Comparison of ENCODE assay signal across 20 cellular contexts in the genomic region with DNA sequence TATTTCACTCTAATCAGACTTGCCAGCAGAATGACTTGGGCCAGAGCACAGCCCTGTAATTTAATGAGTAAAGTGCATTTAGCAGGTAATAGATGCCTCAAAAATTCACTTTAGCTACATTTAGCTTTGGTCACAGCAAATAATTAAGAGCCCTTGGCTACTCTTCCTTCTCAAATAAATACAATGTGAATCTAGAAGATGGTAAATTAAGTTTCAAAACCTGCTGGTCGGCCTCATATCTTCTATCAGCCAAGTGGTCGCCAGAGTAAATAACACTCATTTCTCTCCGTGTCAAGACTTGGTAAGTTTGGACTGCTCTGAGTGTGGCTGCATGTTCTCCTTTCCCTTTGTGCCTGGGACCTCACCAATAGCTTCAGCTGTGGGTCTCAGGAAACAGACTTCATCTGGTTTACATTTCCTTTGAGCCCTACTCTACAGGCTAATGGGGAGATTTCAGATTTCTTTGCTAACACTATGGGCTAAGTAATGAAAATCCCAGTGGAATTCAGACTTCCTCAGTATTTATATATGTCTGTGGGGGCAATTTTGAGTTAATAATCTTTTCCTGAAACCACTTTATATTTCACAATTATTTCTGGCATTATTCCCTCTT.
A peak's percentile ranks its signal among the peaks of the same experiment; 100 is the strongest.
DNase-seq lines count a peak whose midpoint lies in the region; ATAC-seq and TF ChIP-seq lines count a peak whose summit lies in the region.
"Had no signal": no experiment of that assay in that cellular context is flagged by ENCODE, and none has a peak within 500 bp of the region (broad histone marks: within the 10 kb centered on the region; RNA-seq: fewer than 3 reads in every experiment).

No MANE protein-coding gene starts in this region.

- TF ChIP-seq CTCF in BE2C (IDR thresholded peaks at IDR 0.05; ENCODE audit: low read depth, low read length) (no peak), hepatocyte (IDR thresholded peaks at IDR 0.05; ENCODE audit: poor library complexity) (no peak), nephron progenitor cell (IDR thresholded peaks at IDR 0.05) (no peak)

- H3K4me3 ChIP-seq in BE2C (ENCODE audit: low read depth, low read length) (no peak overlapping the region), SK-N-MC (peak overlapping the region; percentile 45), hepatocyte (no peak overlapping the region)
- H3K4me3 ChIP-seq: GM12878, HAP-1 had no signal

- H3K27me3 ChIP-seq in BE2C (no peaks in the 10 kb centered on the region), hepatocyte (no peaks in the 10 kb centered on the region)

- no peak overlapping the region for H2AFZ ChIP-seq in hepatocyte

- H3K9me3 Mint-ChIP-seq in nephron progenitor cell: no peaks in the 10 kb centered on the region
- H3K9me3 Mint-ChIP-seq: IgD-negative memory B cell had no signal

- DNase-seq in BE2C (peak; percentile 6), SK-N-MC (ENCODE audit: low read depth, low spot score) (peak; percentile 84), hepatocyte (ENCODE audit: low spot score) (no peak), nephron progenitor cell (no peak), D341Med (ENCODE audit: low spot score) (no peak), RPMI8226 (no peak)
- DNase-seq: 8988T; CD4-positive, alpha-beta T cell; DMS53; DND-41; EL; KBM-7 had no signal

- no peak overlapping the region for H3K4me2 ChIP-seq in hepatocyte

- no peaks in the 10 kb centered on the region for H3K27me3 Mint-ChIP-seq in nephron progenitor cell (ENCODE audit: low read depth, poor library complexity)
- H3K27me3 Mint-ChIP-seq: B cell; CD4-positive, alpha-beta T cell; IgD-negative memory B cell had no signal

- no peaks in the 10 kb centered on the region for H3K79me2 ChIP-seq in hepatocyte

- no peak overlapping the region for H3K9ac ChIP-seq in SK-N-MC (ENCODE audit: insufficient read length)

- no peaks in the 10 kb centered on the region for H3K36me3 Mint-ChIP-seq in nephron progenitor cell (ENCODE audit: low read depth)
- H3K36me3 Mint-ChIP-seq: IgD-negative memory B cell had no signal

- 50% methylated on average over 3 of the region's 3 CpGs for WGBS in hepatocyte (ENCODE audit: low lambda C conversion rate, missing lambda C conversion rate)

- H3K27ac Mint-ChIP-seq in nephron progenitor cell: peak overlapping the region; percentile 82
- H3K27ac Mint-ChIP-seq: B cell; CD4-positive, alpha-beta T cell; IgD-negative memory B cell had no signal

- H4K20me1 ChIP-seq in hepatocyte (ENCODE audit: insufficient read depth, poor library complexity, severe bottlenecking): no peaks in the 10 kb centered on the region

- no peaks in the 10 kb centered on the region for H3K9me3 ChIP-seq in BE2C
- no peaks in the 10 kb centered on the region for H3K9me3 ChIP-seq in SK-N-MC (ENCODE audit: low read depth, low read length)
- H3K9me3 ChIP-seq in hepatocyte (ENCODE audit: low read depth): no peaks in the 10 kb centered on the region
- H3K9me3 ChIP-seq: HAP-1 had no signal

- peaks cover 7% of the 10 kb centered on the region for H3K4me1 Mint-ChIP-seq in nephron progenitor cell
- H3K4me1 Mint-ChIP-seq: B cell, IgD-negative memory B cell had no signal

- H3K4me3 Mint-ChIP-seq in nephron progenitor cell: no peak overlapping the region
- H3K4me3 Mint-ChIP-seq: B cell; CD4-positive, alpha-beta T cell; IgD-negative memory B cell had no signal

- peak overlapping the region; percentile 76 for H3K27ac ChIP-seq in SK-N-MC
- peak overlapping the region; percentile 9 for H3K27ac ChIP-seq in hepatocyte
- H3K27ac ChIP-seq: C4-2B had no signal

- no peaks in the 10 kb centered on the region for H3K9me2 ChIP-seq in hepatocyte (replicated peaks; ENCODE audit: insufficient read depth)

- H3K4me1 ChIP-seq in BE2C (no peaks in the 10 kb centered on the region), hepatocyte (ENCODE audit: insufficient read depth) (peaks cover 22% of the 10 kb centered on the region)
- H3K4me1 ChIP-seq: HAP-1 had no signal

- H3K36me3 ChIP-seq in BE2C (no peaks in the 10 kb centered on the region), SK-N-MC (ENCODE audit: insufficient read depth, low read length) (no peaks in the 10 kb centered on the region), hepatocyte (replicated peaks; ENCODE audit: insufficient read depth, low read depth) (no peaks in the 10 kb centered on the region)
- H3K36me3 ChIP-seq: HAP-1 had no signal

- ATAC-seq in HG03520 (IDR thresholded peaks at IDR 0.05; ENCODE audit: unreplicated experiment) (no peak), HG03025 (IDR thresholded peaks at IDR 0.05; ENCODE audit: low FRiP score, unreplicated experiment) (no peak)
- ATAC-seq: GM12878, HepG2 had no signal

Comparison
In these comparisons a context has a peak if more than half of its experiments do, and no peak if none do; other contexts are left out.
1. DNase-seq: peak in BE2C (single experiment) and SK-N-MC (single experiment); none in hepatocyte (single experiment), nephron progenitor cell (single experiment), D341Med (single experiment) and RPMI8226 (single experiment).